In genomic region chr3:183984337-183984736, GRCh38 we compare ENCODE assay signal across 22 cellular contexts. TPM values are rescaled to one million over a fixed set of nuclear protein-coding genes. Genes with fewer than 3 reads are reported as not detected.
"Had no signal": no experiment of that assay in that cellular context is flagged by ENCODE, and none has a peak within 500 bp of the region (broad histone marks: within the 10 kb centered on the region; RNA-seq: fewer than 3 reads in every experiment).

No MANE protein-coding gene starts in this region.

- H3K27me3 Mint-ChIP-seq: activated CD4-positive, alpha-beta T cell treated with anti-CD3 and anti-CD28 coated beads, Interleukin-2, amount 10 ng/mL, durations not matched to agents 7 days and 5 days; brain; central memory CD8-positive, alpha-beta T cell; T-helper 17 cell had no signal

- H3K27me3 ChIP-seq: hepatocyte, ovary, tibial nerve had no signal

- DNase-seq: activated CD4-positive, alpha-beta T cell treated with anti-CD3 and anti-CD28 coated beads, Interleukin-2, amount 10 ng/mL, durations not matched to agents 7 days and 5 days; activated CD4-positive, CD25-positive, alpha-beta regulatory T cell; activated naive CD4-positive, alpha-beta T cell treated with anti-CD3 and anti-CD28 coated beads, Interleukin-2, amount 50 U/mL, for 16 hours; activated T-cell treated with anti-CD3 and anti-CD28 coated beads for 4 hours; amniotic stem cell; ovary; retina; stimulated activated CD4-positive, alpha-beta T cell treated with anti-CD3 and anti-CD28 coated beads, Interleukin-4, amount 100 ng/mL, for 4 hours; T-helper 17 cell had no signal

- H3K4me1 Mint-ChIP-seq: central memory CD8-positive, alpha-beta T cell; neural crest cell had no signal

- H3K4me3 Mint-ChIP-seq: activated CD4-positive, alpha-beta T cell treated with anti-CD3 and anti-CD28 coated beads, Interleukin-2, amount 10 ng/mL, durations not matched to agents 7 days and 5 days; brain; central memory CD8-positive, alpha-beta T cell; neural crest cell; T-helper 17 cell had no signal

- ATAC-seq: esophagus mucosa, T-helper 17 cell had no signal

- H3K27ac Mint-ChIP-seq: activated CD4-positive, alpha-beta T cell treated with anti-CD3 and anti-CD28 coated beads, Interleukin-2, amount 10 ng/mL, durations not matched to agents 7 days and 5 days; activated T-helper 2 cell treated with anti-CD3 and anti-CD28 coated beads, Interferon-gamma antibody, Interleukin-2, Interleukin-4, amounts not matched to agents 10 μg/mL and 5 μg/mL and 100 μg/mL, durations not matched to agents 14 hours and 24 hours and 36 hours; brain had no signal

- H3K36me3 ChIP-seq: ovary had no signal

- H3K4me3 ChIP-seq: hepatocyte, ovary, skin epidermis, tibial nerve had no signal

- H3K9me3 Mint-ChIP-seq: activated CD4-positive, alpha-beta T cell treated with anti-CD3 and anti-CD28 coated beads, Interleukin-2, amount 10 ng/mL, durations not matched to agents 7 days and 5 days; activated T-helper 2 cell treated with anti-CD3 and anti-CD28 coated beads, Interferon-gamma antibody, Interleukin-2, Interleukin-4, amounts not matched to agents 10 μg/mL and 5 μg/mL and 100 μg/mL, durations not matched to agents 14 hours and 24 hours and 36 hours; brain; central memory CD8-positive, alpha-beta T cell; neural crest cell had no signal

RNA-seq across cellular contexts. Expression of gene HTR3D, which starts 47.2 kb away (rescaled TPM):
- total RNA-seq: activated CD4-positive, alpha-beta T cell treated with anti-CD3 and anti-CD28 coated beads, Interleukin-2, amount 10 ng/mL, durations not matched to agents 7 days and 5 days; activated CD8-positive, alpha-beta memory T cell treated with anti-CD3 and anti-CD28 coated beads for 36 hours; activated T-helper 2 cell treated with anti-CD3 and anti-CD28 coated beads, Interferon-gamma antibody, Interleukin-2, Interleukin-4, amounts not matched to agents 10 μg/mL and 5 μg/mL and 100 μg/mL, durations not matched to agents 14 hours and 24 hours and 36 hours; dermis microvascular lymphatic vessel endothelial cell; esophagus mucosa; hepatocyte; kidney epithelial cell; lower leg skin; myocyte; neural crest cell; T-helper 17 cell; tibial nerve had no signal
